32 cellular contexts compared by ENCODE assay signal in genomic region chr16:24332695-24333094, GRCh38.
"Had no signal": no experiment of that assay in that cellular context is flagged by ENCODE, and none has a peak within 500 bp of the region (broad histone marks: within the 10 kb centered on the region; RNA-seq: fewer than 3 reads in every experiment).

No MANE protein-coding gene starts in this region.

- ATAC-seq: activated naive CD4-positive, alpha-beta T cell treated with anti-CD3 and anti-CD28 coated beads, Interleukin-2, amount 50 U/mL, for 72 hours; activated naive CD8-positive, alpha-beta T cell treated with anti-CD3 and anti-CD28 coated beads, Interleukin-2, amount 50 U/mL, for 24 hours; activated T-cell treated with anti-CD3 and anti-CD28 coated beads, Interleukin-2, amount 50 U/mL, for 4 hours; activated T-cell treated with anti-CD3 and anti-CD28 coated beads, Interleukin-2, amount 50 U/mL, for 72 hours; activated T-helper 17 cell treated with anti-CD3 and anti-CD28 coated beads, Interleukin-2, amount 50 U/mL, for 72 hours; body of pancreas had no signal

- DNase-seq: activated effector memory CD4-positive, alpha-beta T cell treated with anti-CD3 and anti-CD28 coated beads, Interleukin-2, amount 50 U/mL, for 16 hours; activated effector memory CD4-positive, alpha-beta T cell treated with Interleukin-2 at 50 U/mL for 16 hours; activated gamma-delta T cell; activated gamma-delta T cell treated with Interleukin-2 at 50 U/mL for 16 hours; activated naive CD4-positive, alpha-beta T cell; activated naive CD4-positive, alpha-beta T cell treated with anti-CD3 and anti-CD28 coated beads for 36 hours; activated naive CD4-positive, alpha-beta T cell treated with anti-CD3 and anti-CD28 coated beads, Interleukin-2, amount 10 ng/mL, durations not matched to agents 7 days and 5 days; activated naive CD4-positive, alpha-beta T cell treated with anti-CD3 and anti-CD28 coated beads, Interleukin-2, amount 50 U/mL, for 16 hours; activated naive CD4-positive, alpha-beta T cell treated with Interleukin-2 at 50 U/mL for 16 hours; activated naive CD8-positive, alpha-beta T cell treated with anti-CD3 and anti-CD28 coated beads for 36 hours; activated naive CD8-positive, alpha-beta T cell treated with anti-CD3 and anti-CD28 coated beads, Interleukin-2, amount 10 ng/mL, durations not matched to agents 7 days and 5 days; activated naive CD8-positive, alpha-beta T cell treated with anti-CD3 and anti-CD28 coated beads, Interleukin-2, amount 50 U/mL, for 24 hours; activated T-cell treated with anti-CD3 and anti-CD28 coated beads, Interleukin-2, amount 50 U/mL, for 1 hour; activated T-cell treated with anti-CD3 and anti-CD28 coated beads, Interleukin-2, amount 50 U/mL, for 24 hours; activated T-cell treated with anti-CD3 and anti-CD28 coated beads, Interleukin-2, amount 50 U/mL, for 4 hours; activated T-cell treated with anti-CD3 and anti-CD28 coated beads, Interleukin-2, amount 50 U/mL, for 48 hours; activated T-cell treated with anti-CD3 and anti-CD28 coated beads, Interleukin-2, amount 50 U/mL, for 72 hours; adrenal gland; amniotic stem cell; anterior cingulate cortex; aorta; body of pancreas; brain microvascular endothelial cell; central memory CD4-positive, alpha-beta T cell; cerebellar nuclear complex had no signal

- H3K27me3 ChIP-seq: adrenal gland, ascending aorta, body of pancreas, brain microvascular endothelial cell, breast epithelium had no signal

- H3K4me1 ChIP-seq: adrenal gland, ascending aorta, body of pancreas, breast epithelium had no signal

- FAIRE-seq: astrocyte, bronchial epithelial cell had no signal

- H3K4me3 ChIP-seq: adrenal gland, ascending aorta, body of pancreas, breast epithelium, cardiac muscle cell had no signal

- H3K27ac ChIP-seq: adrenal gland, ascending aorta, body of pancreas, brain microvascular endothelial cell, breast epithelium, cardiac muscle cell had no signal

- H3K9me3 ChIP-seq: adrenal gland, ascending aorta, body of pancreas had no signal

- H3K36me3 ChIP-seq: adrenal gland, ascending aorta, brain microvascular endothelial cell, breast epithelium, cardiac muscle cell had no signal
